In genomic region chr22:20979940-20980453, GRCh38 we compare ENCODE assay signal across 11 cellular contexts. TPM values are rescaled to one million over a fixed set of nuclear protein-coding genes. Genes with fewer than 3 reads are reported as not detected.
DNase-seq lines count a peak whose midpoint lies in the region; ATAC-seq, FAIRE-seq and TF ChIP-seq lines count a peak whose summit lies in the region.
"Had no signal": no experiment of that assay in that cellular context is flagged by ENCODE, and none has a peak within 500 bp of the region (broad histone marks: within the 10 kb centered on the region; RNA-seq: fewer than 3 reads in every experiment).

No MANE protein-coding gene starts in this region.

- H3K27me3 Mint-ChIP-seq in activated CD4-positive, alpha-beta T cell treated with anti-CD3 and anti-CD28 coated beads, Interleukin-2, amount 10 ng/mL, durations not matched to agents 24 days and 14 days = no peaks in the 10 kb centered on the region
- H3K27me3 Mint-ChIP-seq in chondrocyte (ENCODE audit: low read depth) = peaks cover 2% of the 10 kb centered on the region
- peaks cover 4 to 19% of the 10 kb centered on the region in 2 donors for H3K27me3 Mint-ChIP-seq in stimulated activated naive B cell treated with anti-CD40 and anti-IgM and Interleukin-4, amounts not matched to agents 10 μg/mL and 1 μg/mL and 100 μg/mL, for 72 hours

- 0 out of 2 replicates have a peak, but pooled peaks cover 4% of the 10 kb centered on the region for H3K9me3 ChIP-seq in HepG2 (ENCODE audit: low read length)

- H3K36me3 Mint-ChIP-seq in activated CD4-positive, alpha-beta T cell treated with anti-CD3 and anti-CD28 coated beads, Interleukin-2, amount 10 ng/mL, durations not matched to agents 24 days and 14 days (ENCODE audit: low read depth) = peaks cover 9% of the 10 kb centered on the region
- peaks cover 3% of the 10 kb centered on the region for H3K36me3 Mint-ChIP-seq in chondrocyte (ENCODE audit: low read depth)
- H3K36me3 Mint-ChIP-seq in stimulated activated naive B cell treated with anti-CD40 and anti-IgM and Interleukin-4, amounts not matched to agents 10 μg/mL and 1 μg/mL and 100 μg/mL, for 72 hours = peaks cover 13 to 17% of the 10 kb centered on the region in 2 donors

- peaks cover 39% of the 10 kb centered on the region for H3K4me1 ChIP-seq in HepG2 (ENCODE audit: insufficient read depth, low read length)

- WGBS in HepG2 (ENCODE audit: low lambda C conversion rate) = 14% methylated on average over 6 of the region's 13 CpGs

- H3K4me1 Mint-ChIP-seq in activated CD4-positive, alpha-beta T cell treated with anti-CD3 and anti-CD28 coated beads, Interleukin-2, amount 10 ng/mL, durations not matched to agents 24 days and 14 days = peaks cover 29% of the 10 kb centered on the region
- peaks cover 35% of the 10 kb centered on the region for H3K4me1 Mint-ChIP-seq in chondrocyte (ENCODE audit: low read depth)
- H3K4me1 Mint-ChIP-seq in stimulated activated naive B cell treated with anti-CD40 and anti-IgM and Interleukin-4, amounts not matched to agents 10 μg/mL and 1 μg/mL and 100 μg/mL, for 72 hours = peaks cover 38 to 52% of the 10 kb centered on the region in 2 donors

- FAIRE-seq in HepG2 (lab: Jason Lieb, UNC) = peak; percentile 43

- H3K79me2 ChIP-seq in HepG2 (ENCODE audit: insufficient read depth, low read length) = peaks cover 11% of the 10 kb centered on the region

- peak overlapping the region; percentile 67 for H3K27ac ChIP-seq in HepG2 (ENCODE audit: extremely low read length, insufficient read depth, low read length)
- H3K27ac ChIP-seq: epithelial cell of prostate, SJSA1 had no signal

- H3K27me3 ChIP-seq in HepG2 (ENCODE audit: control insufficient read depth in 1 of 2, insufficient read depth in 2 of 2, low read length in 2 of 2) = no peaks in the 10 kb centered on the region; a peak in 1 of 5 replicates
- H3K27me3 ChIP-seq: SJSA1 had no signal

- H4K20me1 ChIP-seq in HepG2 (ENCODE audit: insufficient read depth, low read length) = no peaks in the 10 kb centered on the region

- peak; percentile 53 for ATAC-seq in HepG2
- ATAC-seq in stimulated activated naive B cell treated with anti-CD40 and anti-IgM and Interleukin-4, amounts not matched to agents 10 μg/mL and 1 μg/mL and 100 μg/mL, for 72 hours (replicated peaks) = no peak

- POLR2A ChIA-PET in HepG2 (lab: Yijun Ruan, JAX) = interaction anchor here (0.7 to 4.3 kb wide), 7 partner anchors 14 to 206 kb away, joined by 3 to 45 read pairs (median 4); partner anchors contain the start of genes SERPIND1 and THAP7

- peak overlapping the region in 1 of 3 experiments; percentile 45; a peak in 1 of 6 replicates for H3K4me3 ChIP-seq in HepG2 (replicated peaks in 1 of 3; ENCODE audit: insufficient read depth in 1 of 3, low read depth in 2 of 3, low read length in 3 of 3)
- H3K4me3 ChIP-seq: SJSA1 had no signal

- TF ChIP-seq RAD21 in HepG2 (CRISPR knock-in tag; IDR thresholded peaks at IDR 0.05) = no peak

- in situ Hi-C loops in HepG2 (cut with HindIII; ENCODE audit: extremely low pct_ligation_motif_present, low pct_unique_long_range_greater_than_20kb) = no loop called here

- no peak overlapping the region for H2AFZ ChIP-seq in HepG2 (ENCODE audit: low read length)

- CTCF ChIA-PET in HepG2 (lab: Yijun Ruan, JAX; ENCODE audit: low intra/inter-chr PET ratio, low total read pairs) = no interaction called here

- H3K27ac Mint-ChIP-seq in activated CD4-positive, alpha-beta T cell treated with anti-CD3 and anti-CD28 coated beads, Interleukin-2, amount 10 ng/mL, durations not matched to agents 24 days and 14 days = no peak overlapping the region
- H3K27ac Mint-ChIP-seq in chondrocyte (ENCODE audit: unreplicated experiment) = no peak overlapping the region
- H3K27ac Mint-ChIP-seq in stimulated activated naive B cell treated with anti-CD40 and anti-IgM and Interleukin-4, amounts not matched to agents 10 μg/mL and 1 μg/mL and 100 μg/mL, for 72 hours = no peak overlapping the region

- peak overlapping the region; percentile 97 for H3K4me2 ChIP-seq in HepG2 (ENCODE audit: low read depth, low read length)

- no peak for DNase-seq in activated CD4-positive, alpha-beta T cell treated with anti-CD3 and anti-CD28 coated beads, Interleukin-2, amount 10 ng/mL, durations not matched to agents 24 days and 14 days
- no peak for DNase-seq in activated CD4-positive, alpha-beta T cell treated with anti-CD3 and anti-CD28 coated beads for 1 hour
- DNase-seq in chondrocyte (ENCODE audit: low spot score) (peak; percentile 87), HepG2 (ENCODE audit: low spot score) (peak; percentile 42), globus pallidus (ENCODE audit: low spot score) (no peak), NCI-H345 (lab: John Stamatoyannopoulos, UW) (no peak), GDM1 (lab: John Stamatoyannopoulos, UW) (no peak)
- no peak for DNase-seq in stimulated activated naive B cell treated with anti-CD40 and anti-IgM and Interleukin-4, amounts not matched to agents 10 μg/mL and 1 μg/mL and 100 μg/mL, for 72 hours
- DNase-seq: ACHN had no signal

- H3K9ac ChIP-seq in HepG2 (ENCODE audit: insufficient read depth, low read depth, low read length) = peak overlapping the region; percentile 40; the same call in 1 of the 2 replicates

- TF ChIP-seq POLR2A in HepG2 (IDR thresholded peaks at IDR 0.05; ENCODE audit: insufficient read depth in 1 of 2, low read depth in 2 of 2, low read length in 2 of 2) = no peak

- TF ChIP-seq EP300 in HepG2 (IDR thresholded peaks at IDR 0.05; ENCODE audit: low read depth in 2 of 2, low read length in 2 of 2) (0 out of 4 replicates have a peak, but pooled peaks of 1 of the 2 experiments have one; percentile 9), HepG2 (CRISPR knock-in tag; IDR thresholded peaks at IDR 0.05; ENCODE audit: borderline replicate concordance) (no peak; the same call in 1 of the 2 replicates)

- H3K36me3 ChIP-seq in HepG2 (replicated peaks in 1 of 2; ENCODE audit: control insufficient read depth in 1 of 2, insufficient read depth in 2 of 2, low read length in 2 of 2) = no peaks in the 10 kb centered on the region; a peak in 2 of 5 replicates

- H3K9me3 Mint-ChIP-seq in activated CD4-positive, alpha-beta T cell treated with anti-CD3 and anti-CD28 coated beads, Interleukin-2, amount 10 ng/mL, durations not matched to agents 24 days and 14 days = peaks cover 7% of the 10 kb centered on the region
- peaks cover 10% of the 10 kb centered on the region for H3K9me3 Mint-ChIP-seq in chondrocyte (ENCODE audit: low read depth)
- H3K9me3 Mint-ChIP-seq in stimulated activated naive B cell treated with anti-CD40 and anti-IgM and Interleukin-4, amounts not matched to agents 10 μg/mL and 1 μg/mL and 100 μg/mL, for 72 hours = peaks cover 3 to 5% of the 10 kb centered on the region in 2 donors

- intact Hi-C loops in activated CD4-positive, alpha-beta T cell treated with anti-CD3 and anti-CD28 coated beads, Interleukin-2, amount 10 ng/mL, durations not matched to agents 24 days and 14 days (cut with micrococcal nuclease) = no loop called here
- intact Hi-C loops in HepG2 (cut with micrococcal nuclease; ENCODE audit: unreplicated experiment) = no loop called here

- no TSS peak for BruUV-seq in HepG2 (replicated peaks; lab: Mats Ljungman, UMichigan)

- no peak for TF ChIP-seq CTCF in chondrocyte (IDR thresholded peaks at IDR 0.05)
- no peak; the same call in 1 of the 2 replicates for TF ChIP-seq CTCF in HepG2 (CRISPR knock-in tag; IDR thresholded peaks at IDR 0.05)

- peak overlapping the region; percentile 17 for H3K4me3 Mint-ChIP-seq in activated CD4-positive, alpha-beta T cell treated with anti-CD3 and anti-CD28 coated beads, Interleukin-2, amount 10 ng/mL, durations not matched to agents 24 days and 14 days
- no peak overlapping the region for H3K4me3 Mint-ChIP-seq in chondrocyte (ENCODE audit: unreplicated experiment)
- peak overlapping the region; percentile 6 to 83 for H3K4me3 Mint-ChIP-seq in stimulated activated naive B cell treated with anti-CD40 and anti-IgM and Interleukin-4, amounts not matched to agents 10 μg/mL and 1 μg/mL and 100 μg/mL, for 72 hours

RNA-seq across cellular contexts. Expression of gene LZTR1, which starts 2.1 kb away (rescaled TPM):
- total RNA-seq in activated CD4-positive, alpha-beta T cell treated with anti-CD3 and anti-CD28 coated beads, Interleukin-2, amount 10 ng/mL, durations not matched to agents 24 days and 14 days = 69.9 and 76.4 TPM in 2 replicates
- total RNA-seq in chondrocyte (86.4 to 103 TPM (median 87.0 TPM) in 3 replicates), HepG2 (2016; rRNA removed; fragmentation: Illumina TruSeq; extraction: Trizol) (12.0 and 22.4 TPM in 2 replicates)
- 6.7 and 7.2 TPM in 2 replicates for total RNA-seq in HepG2 (2016; cell fraction: cytosol; rRNA removed; fragmentation: Illumina TruSeq; extraction: Trizol; ENCODE audit: low read depth)
- 11.0 and 24.0 TPM in 2 replicates for total RNA-seq in HepG2 (2016; cell fraction: insoluble cytoplasmic fraction; rRNA removed; fragmentation: Illumina TruSeq; extraction: Trizol)
- total RNA-seq in HepG2 (2016; cell fraction: membrane; rRNA removed; fragmentation: Illumina TruSeq; extraction: Trizol) = 7.2 and 7.5 TPM in 2 replicates
- 24.0 and 31.5 TPM in 2 replicates for total RNA-seq in HepG2 (2016; cell fraction: nucleus; rRNA removed; fragmentation: Illumina TruSeq; extraction: Trizol)
- polyA plus RNA-seq in HepG2 (2011; rRNA removed) = 21.8 and 36.0 TPM in 2 replicates
- 7.8 and 11.5 TPM in 2 replicates for polyA plus RNA-seq in HepG2 (2011; cell fraction: cytosol; rRNA removed)
- 218 and 255 TPM in 2 replicates for polyA plus RNA-seq in HepG2 (2011; cell fraction: nucleus; rRNA removed)
- 16.0 and 20.8 TPM in 2 replicates for polyA plus RNA-seq in HepG2 (2012)
- 1.7 and 1.9 TPM in 2 replicates for polyA plus RNA-seq in HepG2 (2016; cell fraction: cytosol; fragmentation: Illumina TruSeq; extraction: Trizol; ENCODE audit: low read depth)
- polyA plus RNA-seq in HepG2 (2016; cell fraction: insoluble cytoplasmic fraction; fragmentation: Illumina TruSeq; extraction: Trizol; ENCODE audit: low read depth) = 10.7 and 13.3 TPM in 2 replicates
- 3.5 and 4.4 TPM in 2 replicates for polyA plus RNA-seq in HepG2 (2016; cell fraction: membrane; fragmentation: Illumina TruSeq; extraction: Trizol; ENCODE audit: low read depth)
- polyA plus RNA-seq in HepG2 (2016; cell fraction: nucleus; fragmentation: Illumina TruSeq; extraction: Trizol; ENCODE audit: insufficient read depth, low read depth) = 85.8 and 92.2 TPM in 2 replicates
- polyA minus RNA-seq in HepG2 (2011; rRNA and poly(A)+ RNA removed; ENCODE audit: low replicate concordance) = 28.9 and 51.0 TPM in 2 replicates
- polyA minus RNA-seq in HepG2 (2011; cell fraction: cytosol; rRNA and poly(A)+ RNA removed) = 12.1 and 13.7 TPM in 2 replicates
- polyA minus RNA-seq in HepG2 (2011; cell fraction: nucleus; rRNA and poly(A)+ RNA removed) = 71.7 and 79.9 TPM in 2 replicates

RNA-seq across cellular contexts. Expression of gene AIFM3, which starts 12.9 kb away (rescaled TPM):
- 0.37 TPM in 1 of 2 replicates, not detected in the other for total RNA-seq in activated CD4-positive, alpha-beta T cell treated with anti-CD3 and anti-CD28 coated beads, Interleukin-2, amount 10 ng/mL, durations not matched to agents 24 days and 14 days
- total RNA-seq in chondrocyte (0.47 TPM in 1 of 3 replicates, not detected in the others), HepG2 (2016; rRNA removed; fragmentation: Illumina TruSeq; extraction: Trizol) (11.0 and 15.3 TPM in 2 replicates)
- 11.0 and 11.3 TPM in 2 replicates for total RNA-seq in HepG2 (2016; cell fraction: cytosol; rRNA removed; fragmentation: Illumina TruSeq; extraction: Trizol; ENCODE audit: low read depth)
- 8.7 and 17.7 TPM in 2 replicates for total RNA-seq in HepG2 (2016; cell fraction: insoluble cytoplasmic fraction; rRNA removed; fragmentation: Illumina TruSeq; extraction: Trizol)
- 18.9 and 20.5 TPM in 2 replicates for total RNA-seq in HepG2 (2016; cell fraction: membrane; rRNA removed; fragmentation: Illumina TruSeq; extraction: Trizol)
- 17.3 and 19.2 TPM in 2 replicates for total RNA-seq in HepG2 (2016; cell fraction: nucleus; rRNA removed; fragmentation: Illumina TruSeq; extraction: Trizol)
- polyA plus RNA-seq in HepG2 (2011; rRNA removed) = 9.0 and 12.0 TPM in 2 replicates
- polyA plus RNA-seq in HepG2 (2011; cell fraction: cytosol; rRNA removed) = 9.9 and 12.9 TPM in 2 replicates
- polyA plus RNA-seq in HepG2 (2011; cell fraction: nucleus; rRNA removed) = 124 and 135 TPM in 2 replicates
- polyA plus RNA-seq in HepG2 (2012) = 9.3 and 10.2 TPM in 2 replicates
- 9.8 and 11.5 TPM in 2 replicates for polyA plus RNA-seq in HepG2 (2016; cell fraction: cytosol; fragmentation: Illumina TruSeq; extraction: Trizol; ENCODE audit: low read depth)
- polyA plus RNA-seq in HepG2 (2016; cell fraction: insoluble cytoplasmic fraction; fragmentation: Illumina TruSeq; extraction: Trizol; ENCODE audit: low read depth) = 8.2 and 11.1 TPM in 2 replicates
- 16.8 and 17.1 TPM in 2 replicates for polyA plus RNA-seq in HepG2 (2016; cell fraction: membrane; fragmentation: Illumina TruSeq; extraction: Trizol; ENCODE audit: low read depth)
- 45.0 and 47.7 TPM in 2 replicates for polyA plus RNA-seq in HepG2 (2016; cell fraction: nucleus; fragmentation: Illumina TruSeq; extraction: Trizol; ENCODE audit: insufficient read depth, low read depth)
- 0.07 and 13.9 TPM in 2 replicates for polyA minus RNA-seq in HepG2 (2011; rRNA and poly(A)+ RNA removed; ENCODE audit: low replicate concordance)
- 6.5 and 6.6 TPM in 2 replicates for polyA minus RNA-seq in HepG2 (2011; cell fraction: cytosol; rRNA and poly(A)+ RNA removed)
- polyA minus RNA-seq in HepG2 (2011; cell fraction: nucleus; rRNA and poly(A)+ RNA removed) = 18.9 and 19.3 TPM in 2 replicates
- total RNA-seq: SJSA1 had no signal

RNA-seq across cellular contexts. Expression of gene THAP7, which starts 21.9 kb away (rescaled TPM):
- 30.3 and 31.5 TPM in 2 replicates for total RNA-seq in activated CD4-positive, alpha-beta T cell treated with anti-CD3 and anti-CD28 coated beads, Interleukin-2, amount 10 ng/mL, durations not matched to agents 24 days and 14 days
- total RNA-seq in chondrocyte (15.7 to 22.5 TPM (median 17.2 TPM) in 3 replicates), HepG2 (2016; rRNA removed; fragmentation: Illumina TruSeq; extraction: Trizol) (20.4 and 25.5 TPM in 2 replicates)
- total RNA-seq in HepG2 (2016; cell fraction: cytosol; rRNA removed; fragmentation: Illumina TruSeq; extraction: Trizol; ENCODE audit: low read depth) = 10.9 and 13.4 TPM in 2 replicates
- total RNA-seq in HepG2 (2016; cell fraction: insoluble cytoplasmic fraction; rRNA removed; fragmentation: Illumina TruSeq; extraction: Trizol) = 22.1 and 23.8 TPM in 2 replicates
- 19.2 and 23.3 TPM in 2 replicates for total RNA-seq in HepG2 (2016; cell fraction: membrane; rRNA removed; fragmentation: Illumina TruSeq; extraction: Trizol)
- total RNA-seq in HepG2 (2016; cell fraction: nucleus; rRNA removed; fragmentation: Illumina TruSeq; extraction: Trizol) = 18.4 and 19.1 TPM in 2 replicates
- 13.0 and 16.4 TPM in 2 replicates for polyA plus RNA-seq in HepG2 (2011; rRNA removed)
- 11.4 and 17.5 TPM in 2 replicates for polyA plus RNA-seq in HepG2 (2011; cell fraction: cytosol; rRNA removed)
- polyA plus RNA-seq in HepG2 (2011; cell fraction: nucleus; rRNA removed) = 53.1 and 55.7 TPM in 2 replicates
- polyA plus RNA-seq in HepG2 (2012) = 7.6 and 9.2 TPM in 2 replicates
- polyA plus RNA-seq in HepG2 (2016; cell fraction: cytosol; fragmentation: Illumina TruSeq; extraction: Trizol; ENCODE audit: low read depth) = 11.6 and 14.4 TPM in 2 replicates
- polyA plus RNA-seq in HepG2 (2016; cell fraction: insoluble cytoplasmic fraction; fragmentation: Illumina TruSeq; extraction: Trizol; ENCODE audit: low read depth) = 22.2 and 26.6 TPM in 2 replicates
- 17.6 and 24.0 TPM in 2 replicates for polyA plus RNA-seq in HepG2 (2016; cell fraction: membrane; fragmentation: Illumina TruSeq; extraction: Trizol; ENCODE audit: low read depth)
- 42.7 and 46.0 TPM in 2 replicates for polyA plus RNA-seq in HepG2 (2016; cell fraction: nucleus; fragmentation: Illumina TruSeq; extraction: Trizol; ENCODE audit: insufficient read depth, low read depth)
- polyA minus RNA-seq in HepG2 (2011; rRNA and poly(A)+ RNA removed; ENCODE audit: low replicate concordance) = 19.9 and 30.3 TPM in 2 replicates
- polyA minus RNA-seq in HepG2 (2011; cell fraction: cytosol; rRNA and poly(A)+ RNA removed) = 6.9 and 7.9 TPM in 2 replicates
- 34.2 and 38.9 TPM in 2 replicates for polyA minus RNA-seq in HepG2 (2011; cell fraction: nucleus; rRNA and poly(A)+ RNA removed)

RNA-seq across cellular contexts. Expression of gene P2RX6, which starts 35.0 kb away (rescaled TPM):
- total RNA-seq in activated CD4-positive, alpha-beta T cell treated with anti-CD3 and anti-CD28 coated beads, Interleukin-2, amount 10 ng/mL, durations not matched to agents 24 days and 14 days = not detected in 2 replicates
- total RNA-seq in chondrocyte (2.1 to 4.9 TPM (median 2.2 TPM) in 3 replicates), HepG2 (2016; rRNA removed; fragmentation: Illumina TruSeq; extraction: Trizol) (0.04 TPM in 1 of 2 replicates, not detected in the other)
- total RNA-seq in HepG2 (2016; cell fraction: cytosol; rRNA removed; fragmentation: Illumina TruSeq; extraction: Trizol; ENCODE audit: low read depth) = not detected in 2 replicates
- total RNA-seq in HepG2 (2016; cell fraction: insoluble cytoplasmic fraction; rRNA removed; fragmentation: Illumina TruSeq; extraction: Trizol) = not detected in 2 replicates
- total RNA-seq in HepG2 (2016; cell fraction: membrane; rRNA removed; fragmentation: Illumina TruSeq; extraction: Trizol) = not detected in 2 replicates
- total RNA-seq in HepG2 (2016; cell fraction: nucleus; rRNA removed; fragmentation: Illumina TruSeq; extraction: Trizol) = not detected in 2 replicates
- 0.12 and 0.20 TPM in 2 replicates for polyA plus RNA-seq in HepG2 (2011; rRNA removed)
- 0.06 and 0.19 TPM in 2 replicates for polyA plus RNA-seq in HepG2 (2011; cell fraction: cytosol; rRNA removed)
- polyA plus RNA-seq in HepG2 (2011; cell fraction: nucleus; rRNA removed) = 0.66 and 1.2 TPM in 2 replicates
- polyA plus RNA-seq in HepG2 (2012) = 0.07 and 0.25 TPM in 2 replicates
- polyA plus RNA-seq in HepG2 (2016; cell fraction: cytosol; fragmentation: Illumina TruSeq; extraction: Trizol; ENCODE audit: low read depth) = not detected in 2 replicates
- polyA plus RNA-seq in HepG2 (2016; cell fraction: insoluble cytoplasmic fraction; fragmentation: Illumina TruSeq; extraction: Trizol; ENCODE audit: low read depth) = not detected in 2 replicates
- not detected in 2 replicates for polyA plus RNA-seq in HepG2 (2016; cell fraction: membrane; fragmentation: Illumina TruSeq; extraction: Trizol; ENCODE audit: low read depth)
- not detected in 2 replicates for polyA plus RNA-seq in HepG2 (2016; cell fraction: nucleus; fragmentation: Illumina TruSeq; extraction: Trizol; ENCODE audit: insufficient read depth, low read depth)
- polyA minus RNA-seq in HepG2 (2011; rRNA and poly(A)+ RNA removed; ENCODE audit: low replicate concordance) = 0.46 and 5.4 TPM in 2 replicates
- polyA minus RNA-seq in HepG2 (2011; cell fraction: cytosol; rRNA and poly(A)+ RNA removed) = not detected in 2 replicates
- polyA minus RNA-seq in HepG2 (2011; cell fraction: nucleus; rRNA and poly(A)+ RNA removed) = 0.50 TPM in 1 of 2 replicates, not detected in the other

RNA-seq across cellular contexts. Expression of gene SLC7A4, which starts 52.4 kb away (rescaled TPM):
- not detected in 2 replicates for total RNA-seq in activated CD4-positive, alpha-beta T cell treated with anti-CD3 and anti-CD28 coated beads, Interleukin-2, amount 10 ng/mL, durations not matched to agents 24 days and 14 days
- 0.22 to 0.28 TPM in 2 of 3 replicates, not detected in the other for total RNA-seq in chondrocyte
- not detected in 2 replicates for total RNA-seq in HepG2 (2016; rRNA removed; fragmentation: Illumina TruSeq; extraction: Trizol)
- total RNA-seq in HepG2 (2016; cell fraction: cytosol; rRNA removed; fragmentation: Illumina TruSeq; extraction: Trizol; ENCODE audit: low read depth) = not detected in 2 replicates
- not detected in 2 replicates for total RNA-seq in HepG2 (2016; cell fraction: insoluble cytoplasmic fraction; rRNA removed; fragmentation: Illumina TruSeq; extraction: Trizol)
- total RNA-seq in HepG2 (2016; cell fraction: membrane; rRNA removed; fragmentation: Illumina TruSeq; extraction: Trizol) = not detected in 2 replicates
- total RNA-seq in HepG2 (2016; cell fraction: nucleus; rRNA removed; fragmentation: Illumina TruSeq; extraction: Trizol) = not detected in 2 replicates
- polyA plus RNA-seq in HepG2 (2011; rRNA removed) = not detected in 2 replicates
- polyA plus RNA-seq in HepG2 (2011; cell fraction: cytosol; rRNA removed) = not detected in 2 replicates
- not detected in 2 replicates for polyA plus RNA-seq in HepG2 (2011; cell fraction: nucleus; rRNA removed)
- polyA plus RNA-seq in HepG2 (2012) = not detected in 2 replicates
- not detected in 2 replicates for polyA plus RNA-seq in HepG2 (2016; cell fraction: cytosol; fragmentation: Illumina TruSeq; extraction: Trizol; ENCODE audit: low read depth)
- not detected in 2 replicates for polyA plus RNA-seq in HepG2 (2016; cell fraction: insoluble cytoplasmic fraction; fragmentation: Illumina TruSeq; extraction: Trizol; ENCODE audit: low read depth)
- not detected in 2 replicates for polyA plus RNA-seq in HepG2 (2016; cell fraction: membrane; fragmentation: Illumina TruSeq; extraction: Trizol; ENCODE audit: low read depth)
- not detected in 2 replicates for polyA plus RNA-seq in HepG2 (2016; cell fraction: nucleus; fragmentation: Illumina TruSeq; extraction: Trizol; ENCODE audit: insufficient read depth, low read depth)
- not detected in 2 replicates for polyA minus RNA-seq in HepG2 (2011; rRNA and poly(A)+ RNA removed; ENCODE audit: low replicate concordance)
- not detected in 2 replicates for polyA minus RNA-seq in HepG2 (2011; cell fraction: cytosol; rRNA and poly(A)+ RNA removed)
- polyA minus RNA-seq in HepG2 (2011; cell fraction: nucleus; rRNA and poly(A)+ RNA removed) = not detected in 2 replicates
- total RNA-seq: SJSA1 had no signal

Comparison
In these comparisons a context has a peak if more than half of its experiments do, and no peak if none do; other contexts are left out.
1. DNase-seq: peak in chondrocyte (single experiment) and HepG2 (single experiment); none in activated CD4-positive, alpha-beta T cell treated with anti-CD3 and anti-CD28 coated beads, Interleukin-2, amount 10 ng/mL, durations not matched to agents 24 days and 14 days (single experiment), activated CD4-positive, alpha-beta T cell treated with anti-CD3 and anti-CD28 coated beads for 1 hour (single experiment), stimulated activated naive B cell treated with anti-CD40 and anti-IgM and Interleukin-4, amounts not matched to agents 10 μg/mL and 1 μg/mL and 100 μg/mL, for 72 hours (single experiment), globus pallidus (single experiment), NCI-H345 (single experiment) and GDM1 (single experiment).